Comparison of ENCODE assay signal across 15 cellular contexts in genomic region chr2:57892920-57893319, GRCh38.
DNase-seq lines count a peak whose midpoint lies in the region; ATAC-seq and TF ChIP-seq lines count a peak whose summit lies in the region.
"Had no signal": no experiment of that assay in that cellular context is flagged by ENCODE, and none has a peak within 500 bp of the region (broad histone marks: within the 10 kb centered on the region; RNA-seq: fewer than 3 reads in every experiment).

No MANE protein-coding gene starts in this region.

- H3K9me2 ChIP-seq in hepatocyte (replicated peaks; ENCODE audit: insufficient read depth), result no peaks in the 10 kb centered on the region

- H3K4me3 ChIP-seq in hepatocyte, result no peak overlapping the region
- no peak overlapping the region for H3K4me3 ChIP-seq in heart right ventricle
- H3K4me3 ChIP-seq: gastroesophageal sphincter had no signal

- no peaks in the 10 kb centered on the region for H3K36me3 ChIP-seq in hepatocyte (replicated peaks; ENCODE audit: insufficient read depth, low read depth)
- no peaks in the 10 kb centered on the region for H3K36me3 ChIP-seq in heart right ventricle
- H3K36me3 ChIP-seq: gastroesophageal sphincter had no signal

- intact Hi-C loops in MCF 10A (cut with micrococcal nuclease) (no loop called here), heart right ventricle (cut with DNase I) (no loop called here)

- no peaks in the 10 kb centered on the region for H3K27me3 Mint-ChIP-seq in MCF 10A (ENCODE audit: insufficient read depth, unreplicated experiment)

- no peaks in the 10 kb centered on the region for H4K20me1 ChIP-seq in hepatocyte (ENCODE audit: insufficient read depth, poor library complexity, severe bottlenecking)

- H3K9me3 ChIP-seq in hepatocyte (ENCODE audit: low read depth) (no peaks in the 10 kb centered on the region), heart right ventricle (no peaks in the 10 kb centered on the region)
- H3K9me3 ChIP-seq: gastroesophageal sphincter had no signal

- peaks cover 4% of the 10 kb centered on the region for H3K4me1 Mint-ChIP-seq in MCF 10A (ENCODE audit: insufficient read depth, unreplicated experiment)

- no peaks in the 10 kb centered on the region for H3K9me3 Mint-ChIP-seq in MCF 10A (ENCODE audit: unreplicated experiment)
- H3K9me3 Mint-ChIP-seq: activated T-cell treated with anti-CD3 and anti-CD28 coated beads, Interleukin-2, amount 50 U/mL, for 4 hours; HFFc6; T-cell had no signal

- POLR2A ChIA-PET in MCF 10A (lab: Yijun Ruan, JAX), result no interaction called here

- DNase-seq in hepatocyte (ENCODE audit: low spot score), result no peak
- no peak for DNase-seq in NCI-H2029 treated with DMSO at 0.1 percent for 48 hours (lab: John Stamatoyannopoulos, UW)
- DNase-seq in MCF 10A (ENCODE audit: unreplicated experiment), result no peak
- no peak for DNase-seq in heart right ventricle
- no peak for DNase-seq in stimulated activated CD4-positive, alpha-beta T cell treated with anti-CD3 and anti-CD28 coated beads, Interleukin-2, amount 100 ng/mL, for 48 hours
- DNase-seq: activated T-cell treated with anti-CD3 and anti-CD28 coated beads, Interleukin-2, amount 50 U/mL, for 4 hours; cerebellar nuclear complex; HFFc6; NCI-H1436; T-cell had no signal

- no peak overlapping the region for H3K4me3 Mint-ChIP-seq in MCF 10A (ENCODE audit: unreplicated experiment)
- H3K4me3 Mint-ChIP-seq: activated T-cell treated with anti-CD3 and anti-CD28 coated beads, Interleukin-2, amount 50 U/mL, for 4 hours; HFFc6; T-cell had no signal

- peak; percentile 57 for ATAC-seq in GM18861 (IDR thresholded peaks at IDR 0.05; ENCODE audit: unreplicated experiment)
- ATAC-seq in GM21576 (IDR thresholded peaks at IDR 0.05; ENCODE audit: unreplicated experiment), result peak; percentile 68
- peak; percentile 63 for ATAC-seq in HG03159 (IDR thresholded peaks at IDR 0.05; ENCODE audit: unreplicated experiment)
- no peak for ATAC-seq in heart right ventricle
- ATAC-seq: activated T-cell treated with anti-CD3 and anti-CD28 coated beads, Interleukin-2, amount 50 U/mL, for 4 hours; gastroesophageal sphincter; sciatic nerve; T-cell had no signal

- no peak overlapping the region for H3K27ac Mint-ChIP-seq in MCF 10A (ENCODE audit: low read depth, unreplicated experiment)
- H3K27ac Mint-ChIP-seq: HFFc6, T-cell had no signal

- TF ChIP-seq CTCF in hepatocyte (IDR thresholded peaks at IDR 0.05; ENCODE audit: poor library complexity) (no peak), MCF 10A (IDR thresholded peaks at IDR 0.05; ENCODE audit: unreplicated experiment) (no peak), heart right ventricle (IDR thresholded peaks at IDR 0.05) (no peak)

- no peak overlapping the region for H3K4me2 ChIP-seq in hepatocyte

- CTCF ChIA-PET in MCF 10A (lab: Yijun Ruan, JAX), result no interaction called here

- H3K79me2 ChIP-seq in hepatocyte, result no peaks in the 10 kb centered on the region

- BruUV-seq in MCF 10A (replicated peaks; lab: Mats Ljungman, UMichigan), result no TSS peak

- no peaks in the 10 kb centered on the region for H3K36me3 Mint-ChIP-seq in MCF 10A (ENCODE audit: insufficient read depth, unreplicated experiment)
- H3K36me3 Mint-ChIP-seq: T-cell had no signal

- no peak overlapping the region for H2AFZ ChIP-seq in hepatocyte

- H3K4me1 ChIP-seq in hepatocyte (ENCODE audit: insufficient read depth) (peaks cover 22% of the 10 kb centered on the region), heart right ventricle (peaks cover 0 to 5% (median 0%) of the 10 kb centered on the region in 9 donors)
- H3K4me1 ChIP-seq: gastroesophageal sphincter had no signal

- no peaks in the 10 kb centered on the region for H3K27me3 ChIP-seq in hepatocyte
- H3K27me3 ChIP-seq in heart right ventricle, result no peaks in the 10 kb centered on the region
- H3K27me3 ChIP-seq: gastroesophageal sphincter had no signal

- H3K27ac ChIP-seq in hepatocyte, result peak overlapping the region; percentile 17
- H3K27ac ChIP-seq in heart right ventricle, result no peak overlapping the region
- H3K27ac ChIP-seq: gastroesophageal sphincter had no signal

- 73% methylated on average over 3 of the region's 3 CpGs for WGBS in hepatocyte (ENCODE audit: low lambda C conversion rate, missing lambda C conversion rate)
- 77 to 80% methylated on average over 3 of the region's 3 CpGs for WGBS in heart right ventricle, 2 donors

Comparison
In these comparisons a context has a peak if more than half of its experiments do, and no peak if none do; other contexts are left out.
1. ATAC-seq: peak in GM18861 (single experiment), GM21576 (single experiment) and HG03159 (single experiment); none in heart right ventricle (0 of 8).